ENCODE assay signal across 17 cellular contexts in the genomic region with DNA sequence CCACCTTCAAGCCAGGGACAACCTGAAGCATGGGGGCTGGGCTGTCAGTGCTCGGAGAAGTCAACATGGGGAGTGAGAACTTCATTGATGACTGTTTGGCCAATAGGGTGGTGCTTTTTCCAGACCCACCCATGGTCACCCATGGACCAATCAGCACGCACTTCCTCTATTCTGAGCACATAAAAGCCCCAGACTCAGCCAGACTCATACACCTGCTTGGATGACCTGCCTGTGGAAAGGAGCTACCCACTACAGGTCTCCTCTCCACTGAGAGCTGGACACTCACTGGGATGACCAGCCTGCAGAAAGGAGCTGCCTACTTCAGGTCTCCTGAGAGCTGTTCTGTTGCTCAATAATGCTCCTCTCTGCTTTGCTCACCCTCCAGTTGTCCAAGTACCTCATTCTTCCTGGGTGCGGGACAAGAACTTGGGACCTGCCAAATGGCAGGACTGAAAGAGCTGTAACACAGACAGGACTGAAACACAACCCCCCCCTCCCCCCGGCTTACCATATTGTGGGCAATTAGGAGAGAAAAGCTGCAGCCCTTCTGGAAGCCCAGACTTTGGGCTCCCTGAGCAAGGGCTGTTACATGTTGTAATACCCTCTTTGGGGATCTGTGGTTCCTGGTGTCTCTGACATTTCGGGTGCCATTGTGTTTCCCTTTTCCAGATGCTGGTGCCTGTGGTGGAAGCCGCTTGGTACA. TPM values are rescaled to one million over a fixed set of nuclear protein-coding genes. Genes with fewer than 3 reads are reported as not detected.
"Had no signal": no experiment of that assay in that cellular context is flagged by ENCODE, and none has a peak within 500 bp of the region (broad histone marks: within the 10 kb centered on the region; RNA-seq: fewer than 3 reads in every experiment).

No MANE protein-coding gene starts in this region.

- DNase-seq: activated B cell treated with CpG ODN at 0.5 μM for 24 hours; activated CD4-positive, alpha-beta T cell treated with anti-CD3 and anti-CD28 coated beads for 48 hours; activated CD8-positive, alpha-beta T cell treated with anti-CD3 and anti-CD28 coated beads for 36 hours; activated gamma-delta T cell; activated T-cell treated with anti-CD3 and anti-CD28 coated beads, Interleukin-2, amount 50 U/mL, for 72 hours; cortex of kidney; effector CD4-positive, alpha-beta T cell; foreskin melanocyte; kidney glomerular epithelial cell; nephron progenitor cell; right cardiac atrium; small intestine; stimulated activated CD4-positive, alpha-beta T cell treated with anti-CD3 and anti-CD28 coated beads, Interleukin-4, amount 100 ng/mL, for 24 hours; stimulated activated naive CD8-positive, alpha-beta T cell treated with anti-CD3 and anti-CD28 coated beads, Interleukin-15, Interleukin-2, amounts not matched to agents 100 U/mL and 50 U/mL, for 24 hours; upper lobe of left lung had no signal

- H3K36me3 ChIP-seq: upper lobe of left lung had no signal

- ATAC-seq: activated CD8-positive, alpha-beta T cell treated with anti-CD3 and anti-CD28 coated beads for 36 hours; activated naive CD4-positive, alpha-beta T cell treated with anti-CD3 and anti-CD28 coated beads, Interleukin-2, amount 50 U/mL, for 72 hours; activated T-cell treated with anti-CD3 and anti-CD28 coated beads, Interleukin-2, amount 50 U/mL, for 72 hours; stimulated activated naive CD8-positive, alpha-beta T cell treated with anti-CD3 and anti-CD28 coated beads, Interleukin-15, Interleukin-2, amounts not matched to agents 100 U/mL and 50 U/mL, for 24 hours had no signal

- H3K27me3 ChIP-seq: upper lobe of left lung had no signal

- H3K4me3 ChIP-seq: upper lobe of left lung had no signal

RNA-seq across cellular contexts. Expression of a gene that starts 44.4 kb away (rescaled TPM):
- total RNA-seq: endothelial cell of umbilical vein had no signal
- polyA plus RNA-seq: endothelial cell of umbilical vein had no signal
